Comparison of ENCODE assay signal across 9 cellular contexts in genomic region chr14:55160989-55161388, GRCh38. TPM values are rescaled to one million over a fixed set of nuclear protein-coding genes. Genes with fewer than 3 reads are reported as not detected.
A peak's percentile ranks its signal among the peaks of the same experiment; 100 is the strongest.
DNase-seq lines count a peak whose midpoint lies in the region; ATAC-seq and TF ChIP-seq lines count a peak whose summit lies in the region.
"Had no signal": no experiment of that assay in that cellular context is flagged by ENCODE, and none has a peak within 500 bp of the region (broad histone marks: within the 10 kb centered on the region; RNA-seq: fewer than 3 reads in every experiment).

No MANE protein-coding gene starts in this region.

- in situ Hi-C loops in astrocyte of the cerebellum (cut with HindIII; ENCODE audit: low sequenced_read_pairs): no loop called here

- H3K36me3 ChIP-seq in kidney epithelial cell (ENCODE audit: control insufficient read depth, insufficient read depth, low read length): no peaks in the 10 kb centered on the region

- H3K27me3 ChIP-seq in kidney epithelial cell (ENCODE audit: control insufficient read depth, insufficient read depth, low read length): no peaks in the 10 kb centered on the region
- H3K27me3 ChIP-seq: SJSA1 had no signal

- DNase-seq in DMS53 treated with DMSO at 0.1 percent for 48 hours (lab: John Stamatoyannopoulos, UW; ENCODE audit: unreplicated experiment) (peak; percentile 36), astrocyte of the cerebellum (ENCODE audit: low read depth) (peak; percentile 39), kidney epithelial cell (ENCODE audit: low read depth) (no peak), occipital lobe (lab: John Stamatoyannopoulos, UW) (no peak), NCI-H526 treated with DMSO at 0.1 percent for 48 hours (lab: John Stamatoyannopoulos, UW) (no peak)

- H3K4me3 ChIP-seq in astrocyte of the cerebellum (ENCODE audit: low read depth, low read length) (no peak overlapping the region), kidney epithelial cell (ENCODE audit: low read depth, low read length) (no peak overlapping the region)
- H3K4me3 ChIP-seq: SJSA1 had no signal

- ATAC-seq in HG02759 (IDR thresholded peaks at IDR 0.05; ENCODE audit: unreplicated experiment): no peak
- ATAC-seq in HG03378 (IDR thresholded peaks at IDR 0.05; ENCODE audit: unreplicated experiment): no peak

- TF ChIP-seq CTCF in LNCAP (IDR thresholded peaks at IDR 0.05) (peak; percentile 72), astrocyte of the cerebellum (IDR thresholded peaks at IDR 0.05; ENCODE audit: low read depth, low read length, missing control alignments) (peak; percentile 27), kidney epithelial cell (IDR thresholded peaks at IDR 0.05; ENCODE audit: insufficient read depth, low read length, poor library complexity, severe bottlenecking) (peak; percentile 35)

RNA-seq across cellular contexts. Expression of gene DLGAP5, which starts 30.4 kb away (rescaled TPM):
- total RNA-seq in kidney epithelial cell (4.4 and 5.3 TPM in 2 replicates), occipital lobe (4.5 TPM)

RNA-seq across cellular contexts. Expression of gene LGALS3, which starts 31.9 kb away (rescaled TPM):
- 114 and 126 TPM in 2 replicates for total RNA-seq in kidney epithelial cell
- 15.4 TPM for total RNA-seq in occipital lobe

Comparison
In these comparisons a context has a peak if more than half of its experiments do, and no peak if none do; other contexts are left out.
1. DNase-seq: peak in DMS53 treated with DMSO at 0.1 percent for 48 hours (single experiment) and astrocyte of the cerebellum (single experiment); none in kidney epithelial cell (single experiment), occipital lobe (single experiment) and NCI-H526 treated with DMSO at 0.1 percent for 48 hours (single experiment).
2. Peak in every context shown above with its lines, with median percentiles within 50 percentile points of each other: CTCF ChIP-seq.